Comparison of ENCODE assay signal across 8 cellular contexts in the genomic region with DNA sequence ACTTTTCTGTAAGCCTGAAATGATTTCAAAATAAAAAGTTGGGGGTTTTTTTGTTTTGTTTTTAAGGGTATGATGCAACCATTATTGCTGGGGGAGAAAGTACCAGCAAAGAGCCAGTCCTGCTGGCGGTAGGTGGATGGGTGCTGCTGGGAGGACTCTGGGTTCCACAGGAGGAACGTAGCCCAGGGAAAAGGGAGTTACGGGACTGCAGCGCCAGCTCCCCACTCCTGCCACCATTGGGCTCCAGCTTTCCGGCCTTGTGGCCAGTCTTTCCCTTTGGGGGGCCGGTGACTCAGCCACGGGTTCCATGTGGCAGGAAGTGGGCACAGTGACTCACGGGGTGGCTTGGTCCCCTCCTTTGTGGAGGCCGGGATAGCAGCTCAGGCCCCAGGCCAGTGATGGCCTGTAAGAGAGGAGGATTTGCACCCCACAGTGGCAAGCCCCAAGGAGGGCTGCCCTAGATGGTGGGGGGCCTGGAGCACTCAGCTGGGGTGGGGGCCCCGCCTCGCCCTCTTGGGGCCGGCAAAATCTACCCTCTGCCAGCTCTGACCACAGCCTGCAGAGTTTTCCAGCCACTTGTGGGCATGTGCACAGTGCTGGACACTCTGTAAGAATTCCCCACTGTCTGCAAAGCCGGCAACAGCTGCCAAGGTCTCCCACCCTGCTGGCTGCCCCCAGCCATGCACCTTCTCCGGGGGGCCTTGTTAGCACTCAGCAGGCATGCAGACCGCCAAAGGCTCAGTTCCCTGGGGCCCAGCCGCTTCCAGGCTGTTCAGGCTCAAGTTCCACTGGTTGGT. TPM values are rescaled to one million over a fixed set of nuclear protein-coding genes. Genes with fewer than 3 reads are reported as not detected.
DNase-seq lines count a peak whose midpoint lies in the region; ATAC-seq and TF ChIP-seq lines count a peak whose summit lies in the region.

No MANE protein-coding gene starts in this region.

- H3K4me1 ChIP-seq in foreskin keratinocyte (peaks cover 25% of the 10 kb centered on the region), upper lobe of right lung (peaks cover 17% of the 10 kb centered on the region)

- H3K27me3 ChIP-seq in foreskin keratinocyte (no peaks in the 10 kb centered on the region), upper lobe of right lung (no peaks in the 10 kb centered on the region)

- ATAC-seq in T-helper 17 cell (peak; percentile 44), foreskin keratinocyte (peak; percentile 35), upper lobe of right lung (peak; percentile 62), GM21528 (IDR thresholded peaks at IDR 0.05; ENCODE audit: low FRiP score, unreplicated experiment) (no peak), HG02623 (IDR thresholded peaks at IDR 0.05; ENCODE audit: unreplicated experiment) (no peak)

- no peaks in the 10 kb centered on the region for H3K9me3 ChIP-seq in T-helper 17 cell (ENCODE audit: control insufficient read depth, low read length, poor library complexity, severe bottlenecking)
- H3K9me3 ChIP-seq in upper lobe of right lung = no peaks in the 10 kb centered on the region

- no peak overlapping the region for H3K27ac ChIP-seq in foreskin keratinocyte
- no peak overlapping the region for H3K27ac ChIP-seq in upper lobe of right lung

- TF ChIP-seq CTCF in foreskin keratinocyte (conservative IDR thresholded peaks at IDR 0.05) (no peak), upper lobe of right lung (IDR thresholded peaks at IDR 0.05) (no peak)

- peaks cover 34% of the 10 kb centered on the region for H3K4me1 Mint-ChIP-seq in T-helper 17 cell

- intact Hi-C loops in upper lobe of right lung (cut with DNase I) = no loop called here

- no peaks in the 10 kb centered on the region for H3K27me3 Mint-ChIP-seq in T-helper 17 cell

- peak overlapping the region; percentile 63 for H3K27ac Mint-ChIP-seq in T-helper 17 cell

- peak; percentile 43 for DNase-seq in stimulated activated CD4-positive, alpha-beta T cell treated with anti-CD3 and anti-CD28 coated beads, Interleukin-15, amount 100 ng/mL, for 24 hours
- no peak for DNase-seq in stimulated activated CD4-positive, alpha-beta T cell treated with anti-CD3 and anti-CD28 coated beads, Interleukin-2, amount 100 ng/mL, for 48 hours
- DNase-seq in T-helper 17 cell (no peak), foreskin keratinocyte (no peak), upper lobe of right lung (no peak), hippocampal formation (lab: John Stamatoyannopoulos, UW) (no peak)

- no peaks in the 10 kb centered on the region for H3K36me3 ChIP-seq in upper lobe of right lung

- no peak overlapping the region for H3K4me3 Mint-ChIP-seq in T-helper 17 cell

- no peak overlapping the region for H3K4me3 ChIP-seq in upper lobe of right lung

- no peaks in the 10 kb centered on the region for H3K36me3 Mint-ChIP-seq in T-helper 17 cell (ENCODE audit: low read depth)

RNA-seq across cellular contexts. Expression of a gene that starts 30.4 kb away (rescaled TPM):
- total RNA-seq in T-helper 17 cell (100 to 1,000 TPM; 119 to 197 TPM), foreskin keratinocyte (3.7 and 3.9 TPM in 2 replicates), upper lobe of right lung (82.0 TPM)
- 1.7 and 2.4 TPM in 2 replicates for polyA plus RNA-seq in foreskin keratinocyte

RNA-seq across cellular contexts. Expression of a gene that starts 49.0 kb away (rescaled TPM):
- total RNA-seq in T-helper 17 cell = 10 to 100 TPM; 47.5 to 54.9 TPM
- 14.8 and 14.9 TPM in 2 replicates for total RNA-seq in foreskin keratinocyte
- 12.3 and 14.3 TPM in 2 replicates for polyA plus RNA-seq in foreskin keratinocyte
- total RNA-seq in upper lobe of right lung = 95.5 TPM

Comparison
In these comparisons a context has a peak if more than half of its experiments do, and no peak if none do; other contexts are left out.
1. ATAC-seq: peak in T-helper 17 cell (single experiment), foreskin keratinocyte (single experiment) and upper lobe of right lung (single experiment); none in GM21528 (single experiment) and HG02623 (single experiment).
2. RNA of a gene that starts 30.4 kb away (total RNA-seq): 119 to 197 TPM in T-helper 17 cell and 82.0 TPM in upper lobe of right lung (single experiment); 3.7 to 3.9 TPM in foreskin keratinocyte; every median in the first group is over 10 times any median in the second.